Comparison of ENCODE assay signal across 32 cellular contexts in genomic region chr4:24970635-24971034, GRCh38. TPM values are rescaled to one million over a fixed set of nuclear protein-coding genes. Genes with fewer than 3 reads are reported as not detected.
"Had no signal": no experiment of that assay in that cellular context is flagged by ENCODE, and none has a peak within 500 bp of the region (broad histone marks: within the 10 kb centered on the region; RNA-seq: fewer than 3 reads in every experiment).

No MANE protein-coding gene starts in this region.

- H3K27ac ChIP-seq: adrenal gland, breast epithelium, KMS-11, SK-N-MC had no signal

- H3K9me3 ChIP-seq: adrenal gland, MG63 had no signal

- H3K36me3 ChIP-seq: adrenal gland, breast epithelium, MG63 had no signal

- H3K27ac Mint-ChIP-seq: activated CD4-positive, alpha-beta memory T cell treated with anti-CD3 and anti-CD28 coated beads, Interleukin-2, amount 10 ng/mL, durations not matched to agents 7 days and 5 days; activated CD4-positive, alpha-beta T cell treated with anti-CD3 and anti-CD28 coated beads, Interleukin-2, amount 10 ng/mL, durations not matched to agents 7 days and 5 days; activated naive CD4-positive, alpha-beta T cell treated with anti-CD3 and anti-CD28 coated beads, Interleukin-2, amount 10 ng/mL, durations not matched to agents 7 days and 5 days; activated naive CD8-positive, alpha-beta T cell treated with anti-CD3 and anti-CD28 coated beads, Interleukin-2, amount 10 ng/mL, durations not matched to agents 7 days and 5 days; activated T-cell treated with anti-CD3 and anti-CD28 coated beads, Interleukin-2, amount 50 U/mL, for 72 hours; activated T-helper 2 cell treated with anti-CD3 and anti-CD28 coated beads, Interferon-gamma antibody, Interleukin-2, Interleukin-4, amounts not matched to agents 10 μg/mL and 5 μg/mL and 100 μg/mL, durations not matched to agents 14 hours and 24 hours and 36 hours; T-cell had no signal

- H3K4me1 Mint-ChIP-seq: activated CD4-positive, alpha-beta memory T cell treated with anti-CD3 and anti-CD28 coated beads, Interleukin-2, amount 10 ng/mL, durations not matched to agents 7 days and 5 days; activated CD4-positive, alpha-beta T cell treated with anti-CD3 and anti-CD28 coated beads, Interleukin-2, amount 10 ng/mL, durations not matched to agents 7 days and 5 days; activated naive CD4-positive, alpha-beta T cell treated with anti-CD3 and anti-CD28 coated beads, Interleukin-2, amount 10 ng/mL, durations not matched to agents 7 days and 5 days; activated naive CD8-positive, alpha-beta T cell treated with anti-CD3 and anti-CD28 coated beads, Interleukin-2, amount 10 ng/mL, durations not matched to agents 7 days and 5 days; T-cell had no signal

- H3K4me3 ChIP-seq: adrenal gland, breast epithelium, MG63, SK-N-MC had no signal

- H3K9ac ChIP-seq: KMS-11 had no signal

- H3K4me2 ChIP-seq: KMS-11 had no signal

- H3K4me3 Mint-ChIP-seq: activated CD4-positive, alpha-beta memory T cell treated with anti-CD3 and anti-CD28 coated beads, Interleukin-2, amount 10 ng/mL, durations not matched to agents 7 days and 5 days; activated CD4-positive, alpha-beta T cell treated with anti-CD3 and anti-CD28 coated beads, Interleukin-2, amount 10 ng/mL, durations not matched to agents 7 days and 5 days; activated naive CD4-positive, alpha-beta T cell treated with anti-CD3 and anti-CD28 coated beads, Interleukin-2, amount 10 ng/mL, durations not matched to agents 7 days and 5 days; activated naive CD8-positive, alpha-beta T cell treated with anti-CD3 and anti-CD28 coated beads, Interleukin-2, amount 10 ng/mL, durations not matched to agents 7 days and 5 days; activated T-cell treated with anti-CD3 and anti-CD28 coated beads, Interleukin-2, amount 50 U/mL, for 72 hours; T-cell had no signal

- H3K27me3 ChIP-seq: adrenal gland, breast epithelium, MG63 had no signal

- FAIRE-seq: TTC549 had no signal

- H3K36me3 Mint-ChIP-seq: activated naive CD4-positive, alpha-beta T cell treated with anti-CD3 and anti-CD28 coated beads, Interleukin-2, amount 10 ng/mL, durations not matched to agents 7 days and 5 days; activated naive CD8-positive, alpha-beta T cell treated with anti-CD3 and anti-CD28 coated beads, Interleukin-2, amount 10 ng/mL, durations not matched to agents 7 days and 5 days; T-cell had no signal

- DNase-seq: activated CD4-positive, alpha-beta memory T cell treated with anti-CD3 and anti-CD28 coated beads, Interleukin-2, amount 10 ng/mL, durations not matched to agents 7 days and 5 days; activated CD4-positive, alpha-beta T cell treated with anti-CD3 and anti-CD28 coated beads, Interleukin-2, amount 10 ng/mL, durations not matched to agents 7 days and 5 days; activated CD4-positive, CD25-positive, alpha-beta regulatory T cell; activated gamma-delta T cell treated with Interleukin-2 at 50 U/mL for 16 hours; activated naive CD4-positive, alpha-beta T cell treated with anti-CD3 and anti-CD28 coated beads, Interleukin-2, amount 10 ng/mL, durations not matched to agents 7 days and 5 days; activated naive CD8-positive, alpha-beta T cell treated with anti-CD3 and anti-CD28 coated beads, Interleukin-2, amount 10 ng/mL, durations not matched to agents 7 days and 5 days; activated T-cell treated with anti-CD3 and anti-CD28 coated beads for 4 hours; activated T-cell treated with anti-CD3 and anti-CD28 coated beads, Interleukin-2, amount 50 U/mL, for 72 hours; adrenal gland; anterior cingulate cortex; caudate nucleus; MG63; MV-4-11; NCI-H1092 treated with DMSO at 0.1 percent for 48 hours; NCI-H1417 treated with DMSO at 0.1 percent for 48 hours; NCI-H1694; NCI-H2029; NCI-H2107; NCI-H2171 treated with DMSO at 0.1 percent for 48 hours; NCI-H226; NCI-H526; NCI-H774; T-cell; T-helper 2 cell; T1000 had no signal

- H3K27me3 Mint-ChIP-seq: activated CD4-positive, alpha-beta memory T cell treated with anti-CD3 and anti-CD28 coated beads, Interleukin-2, amount 10 ng/mL, durations not matched to agents 7 days and 5 days; activated CD4-positive, alpha-beta T cell treated with anti-CD3 and anti-CD28 coated beads, Interleukin-2, amount 10 ng/mL, durations not matched to agents 7 days and 5 days had no signal

- H3K4me1 ChIP-seq: adrenal gland, breast epithelium had no signal

RNA-seq across cellular contexts. Expression of gene CCDC149, which starts 57.8 kb away (rescaled TPM):
- total RNA-seq: activated CD4-positive, alpha-beta memory T cell treated with anti-CD3 and anti-CD28 coated beads, Interleukin-2, amount 10 ng/mL, durations not matched to agents 7 days and 5 days; activated CD4-positive, alpha-beta T cell treated with anti-CD3 and anti-CD28 coated beads, Interleukin-2, amount 10 ng/mL, durations not matched to agents 7 days and 5 days; activated CD8-positive, alpha-beta memory T cell treated with anti-CD3 and anti-CD28 coated beads for 36 hours; activated naive CD8-positive, alpha-beta T cell treated with anti-CD3 and anti-CD28 coated beads, Interleukin-2, amount 10 ng/mL, durations not matched to agents 7 days and 5 days; activated T-helper 2 cell treated with anti-CD3 and anti-CD28 coated beads, Interferon-gamma antibody, Interleukin-2, Interleukin-4, amounts not matched to agents 10 μg/mL and 5 μg/mL and 100 μg/mL, durations not matched to agents 14 hours and 24 hours and 36 hours; OCI-LY7 had no signal
